Comparison of ENCODE assay signal across 9 cellular contexts in genomic region chr16:27625050-27625697, GRCh38.
DNase-seq lines count a peak whose midpoint lies in the region; ATAC-seq, FAIRE-seq and TF ChIP-seq lines count a peak whose summit lies in the region.
"Had no signal": no experiment of that assay in that cellular context is flagged by ENCODE, and none has a peak within 500 bp of the region (broad histone marks: within the 10 kb centered on the region; RNA-seq: fewer than 3 reads in every experiment).

No MANE protein-coding gene starts in this region.

- H3K4me1 ChIP-seq in astrocyte (ENCODE audit: insufficient read depth, low read length) (no peaks in the 10 kb centered on the region), left ventricle myocardium inferior (peaks cover 30% of the 10 kb centered on the region), sigmoid colon (peaks cover 0 to 17% (median 12%) of the 10 kb centered on the region in 4 donors), gastrocnemius medialis (no peaks in the 10 kb centered on the region)

- H3K4me2 ChIP-seq in astrocyte (ENCODE audit: low read length) = no peak overlapping the region

- no peak overlapping the region for H3K4me3 Mint-ChIP-seq in astrocyte (ENCODE audit: unreplicated experiment)

- no peaks in the 10 kb centered on the region for H3K4me1 Mint-ChIP-seq in astrocyte (ENCODE audit: low read depth, unreplicated experiment)

- no peak for FAIRE-seq in astrocyte (lab: Jason Lieb, UNC)
- FAIRE-seq: RCC 7860 had no signal

- TF ChIP-seq CTCF in astrocyte (IDR thresholded peaks at IDR 0.05; ENCODE audit: insufficient read depth, low read depth, low read length) (no peak), left ventricle myocardium inferior (IDR thresholded peaks at IDR 0.05; ENCODE audit: borderline replicate concordance) (no peak), sigmoid colon (IDR thresholded peaks at IDR 0.05) (no peak), gastrocnemius medialis (IDR thresholded peaks at IDR 0.05 in 4 of 5, conservative IDR thresholded peaks at IDR 0.05 in 1 of 5) (no peak)

- H4K20me1 ChIP-seq in astrocyte (ENCODE audit: insufficient read depth, low read length) = peaks cover 22% of the 10 kb centered on the region

- intact Hi-C loops in left ventricle myocardium inferior (cut with micrococcal nuclease) = no loop called here
- intact Hi-C loops in sigmoid colon (cut with DNase I) = no loop called here
- intact Hi-C loops in gastrocnemius medialis (cut with DNase I; ENCODE audit: low total_unique reads) = no loop called here

- no peak overlapping the region for H3K27ac Mint-ChIP-seq in astrocyte (ENCODE audit: unreplicated experiment)

- TF ChIP-seq POLR2A in sigmoid colon (IDR thresholded peaks at IDR 0.05) (no peak), gastrocnemius medialis (IDR thresholded peaks at IDR 0.05) (no peak)

- no peaks in the 10 kb centered on the region for H3K9me3 ChIP-seq in astrocyte (ENCODE audit: insufficient read depth, low read depth, low read length)
- H3K9me3 ChIP-seq in left ventricle myocardium inferior (replicated peaks) = no peaks in the 10 kb centered on the region
- H3K9me3 ChIP-seq in sigmoid colon = no peaks in the 10 kb centered on the region
- H3K9me3 ChIP-seq in gastrocnemius medialis = no peaks in the 10 kb centered on the region

- no peak for TF ChIP-seq EP300 in sigmoid colon (IDR thresholded peaks at IDR 0.05)

- no peaks in the 10 kb centered on the region for H3K36me3 ChIP-seq in astrocyte (ENCODE audit: insufficient read depth, low read length)
- H3K36me3 ChIP-seq in left ventricle myocardium inferior = peaks cover 7% of the 10 kb centered on the region
- peaks cover 0 to 3% (median 0%) of the 10 kb centered on the region in 4 donors for H3K36me3 ChIP-seq in sigmoid colon
- H3K36me3 ChIP-seq in gastrocnemius medialis = no peaks in the 10 kb centered on the region

- no peaks in the 10 kb centered on the region for H3K79me2 ChIP-seq in astrocyte (ENCODE audit: insufficient read depth, low read length)

- DNase-seq in HT-29 (ENCODE audit: low spot score) (peak; percentile 27), astrocyte (ENCODE audit: low read depth) (peak; percentile 43), left ventricle myocardium inferior (no peak), pulmonary artery endothelial cell (ENCODE audit: low read depth, low spot score) (peak; percentile 70), sigmoid colon (no peak), epidermal melanocyte (ENCODE audit: insufficient read length, low spot score) (no peak), gastrocnemius medialis (no peak)
- DNase-seq: cerebellar nuclear complex had no signal

- H3K27me3 ChIP-seq in astrocyte (ENCODE audit: insufficient read depth, low read length) (no peaks in the 10 kb centered on the region), left ventricle myocardium inferior (ENCODE audit: low read depth) (no peaks in the 10 kb centered on the region), sigmoid colon (no peaks in the 10 kb centered on the region), gastrocnemius medialis (no peaks in the 10 kb centered on the region)

- 15 to 65% methylated on average over 7 of the region's 7 CpGs for WGBS in sigmoid colon, 2 donors

- H3K27ac ChIP-seq in astrocyte (ENCODE audit: low read depth, low read length) (no peak overlapping the region), left ventricle myocardium inferior (replicated peaks) (peak overlapping the region; percentile 76), sigmoid colon (no peak overlapping the region), gastrocnemius medialis (no peak overlapping the region)

- peaks cover 2% of the 10 kb centered on the region for H3K9me3 Mint-ChIP-seq in astrocyte (ENCODE audit: unreplicated experiment)

- ATAC-seq in gastrocnemius medialis = no peak

- in situ Hi-C loops in gastrocnemius medialis (cut with MboI; ENCODE audit: low sequenced_read_pairs in 4 of 4) = loop anchor here in 3 of 4 donors (25.0 kb wide), 1 partner anchor 437 kb away; the partner anchor contains the start of gene GSG1L (in 3 of the 3)

- H3K36me3 Mint-ChIP-seq in astrocyte (ENCODE audit: low read depth, unreplicated experiment) = peaks cover 31% of the 10 kb centered on the region

- H3K4me3 ChIP-seq in astrocyte (ENCODE audit: insufficient read depth, low read depth, low read length) = no peak overlapping the region
- no peak overlapping the region for H3K4me3 ChIP-seq in left ventricle myocardium inferior
- no peak overlapping the region for H3K4me3 ChIP-seq in sigmoid colon
- H3K4me3 ChIP-seq in gastrocnemius medialis = no peak overlapping the region

- no peaks in the 10 kb centered on the region for H3K27me3 Mint-ChIP-seq in astrocyte (ENCODE audit: low read depth, unreplicated experiment)

- H2AFZ ChIP-seq in astrocyte (ENCODE audit: low read depth, low read length) = no peak overlapping the region

- no peak overlapping the region for H3K9ac ChIP-seq in astrocyte (ENCODE audit: low read length)

Comparison
In these comparisons a context has a peak if more than half of its experiments do, and no peak if none do; other contexts are left out.
1. DNase-seq: peak in HT-29 (single experiment), astrocyte (single experiment) and pulmonary artery endothelial cell (single experiment); none in left ventricle myocardium inferior (single experiment), sigmoid colon (single experiment), epidermal melanocyte (single experiment) and gastrocnemius medialis (0 of 2).